8 cellular contexts compared by ENCODE assay signal in the genomic region with DNA sequence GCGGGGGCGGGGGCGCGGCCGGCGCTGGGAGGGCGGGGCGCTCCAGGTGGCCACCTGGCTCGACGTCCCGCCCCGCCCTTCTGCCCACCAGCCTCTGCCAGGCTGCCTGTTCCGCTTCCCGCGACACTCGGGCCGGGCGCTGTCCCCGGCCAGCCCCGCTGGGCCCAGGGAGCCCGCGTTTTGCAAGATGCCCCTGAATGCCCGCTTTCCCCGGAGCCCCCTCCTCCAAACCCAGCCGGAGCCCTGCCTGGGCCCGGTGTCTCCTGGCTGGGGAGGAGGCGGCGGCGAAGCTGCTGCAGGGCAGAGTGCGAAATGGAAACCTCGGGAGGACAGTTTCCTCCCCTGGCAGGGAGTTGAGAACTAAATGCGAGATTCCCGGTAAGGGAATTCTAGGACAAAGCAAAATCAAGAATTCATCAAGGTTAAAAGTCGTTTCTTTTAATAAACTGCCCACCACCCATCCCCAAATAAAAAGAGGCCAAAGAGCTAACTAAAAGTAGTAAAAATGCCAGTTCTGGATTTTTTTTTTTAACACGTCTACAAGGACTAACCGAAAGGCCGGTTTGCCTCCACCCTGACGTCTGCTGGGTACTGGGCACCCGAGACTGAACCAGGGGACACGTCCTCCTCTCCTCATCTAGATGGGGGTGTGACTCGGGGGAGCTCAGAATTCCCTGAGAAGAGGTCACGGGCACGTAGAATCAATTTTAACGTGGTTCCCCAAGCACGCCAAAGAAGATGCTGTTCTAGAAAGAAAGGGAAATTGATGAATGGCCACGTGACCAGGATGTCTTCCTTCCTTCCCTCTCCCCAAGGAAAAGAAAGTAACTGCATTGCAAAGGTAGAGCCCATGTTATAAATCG.
A peak's percentile ranks its signal among the peaks of the same experiment; 100 is the strongest.
DNase-seq lines count a peak whose midpoint lies in the region; ATAC-seq, FAIRE-seq and TF ChIP-seq lines count a peak whose summit lies in the region.

No MANE protein-coding gene starts in this region.

- peak overlapping the region; percentile 69 for H3K9ac ChIP-seq in BLaER1

- H3K4me3 ChIP-seq in BLaER1 (peak overlapping the region; percentile 74), Panc1 (ENCODE audit: low read depth in 2 of 2, low read length in 2 of 2) (peak overlapping the region; percentile 52 to 58), esophagus muscularis mucosa (peak overlapping the region; percentile 69 to 89 (median 74)), pancreas (peak overlapping the region; percentile 31 to 87 (median 64))

- no peak for FAIRE-seq in pancreas (lab: Jason Lieb, UNC)

- H3K4me1 ChIP-seq in BLaER1 (peaks cover 39% of the 10 kb centered on the region), Panc1 (ENCODE audit: control insufficient read depth, insufficient read depth, low read length) (peaks cover 5% of the 10 kb centered on the region; the same call in 1 of the 2 replicates), esophagus muscularis mucosa (peaks cover 7 to 26% (median 25%) of the 10 kb centered on the region in 4 donors), pancreas (peaks cover 0 to 4% (median 0%) of the 10 kb centered on the region in 3 donors)

- in situ Hi-C loops in Panc1 (cut with HindIII; ENCODE audit: low pct_unique_long_range_greater_than_20kb, low sequenced_read_pairs): no loop called here

- no peak for TF ChIP-seq POLR2A in esophagus muscularis mucosa (IDR thresholded peaks at IDR 0.05; ENCODE audit: low read depth)

- TF ChIP-seq CTCF in Panc1 (IDR thresholded peaks at IDR 0.05) (no peak), esophagus muscularis mucosa (IDR thresholded peaks at IDR 0.05) (no peak), pancreas (IDR thresholded peaks at IDR 0.05) (no peak)

- TF ChIP-seq EP300 in esophagus muscularis mucosa (IDR thresholded peaks at IDR 0.05): no peak

- no TSS peak for BruUV-seq in Panc1 (replicated peaks; lab: Mats Ljungman, UMichigan)

- H3K27me3 ChIP-seq in BLaER1: no peaks in the 10 kb centered on the region
- H3K27me3 ChIP-seq in Panc1 (ENCODE audit: control insufficient read depth, insufficient read depth, low read length): peaks cover 39% of the 10 kb centered on the region
- peaks cover 0 to 12% (median 0%) of the 10 kb centered on the region in 4 donors for H3K27me3 ChIP-seq in esophagus muscularis mucosa
- no peaks in the 10 kb centered on the region for H3K27me3 ChIP-seq in pancreas

- H3K27ac ChIP-seq in BLaER1: peak overlapping the region; percentile 68; the same call in 1 of the 2 replicates
- no peak overlapping the region for H3K27ac ChIP-seq in Panc1 (ENCODE audit: low read length)
- H3K27ac ChIP-seq in esophagus muscularis mucosa (replicated peaks in 1 of 4): peak overlapping the region; percentile 60 to 69 (median 66)
- peak overlapping the region; percentile 79 to 94 (median 91) for H3K27ac ChIP-seq in pancreas

- WGBS in esophagus muscularis mucosa: 25% methylated on average over 31 of the region's 47 CpGs
- 1 to 2% methylated on average over 37 to 47 of the region's 47 CpGs for WGBS in pancreas, 2 donors

- H3K9me3 ChIP-seq in BLaER1: no peaks in the 10 kb centered on the region
- H3K9me3 ChIP-seq in Panc1 (ENCODE audit: control insufficient read depth, insufficient read depth, low read depth, low read length): no peaks in the 10 kb centered on the region
- no peaks in the 10 kb centered on the region for H3K9me3 ChIP-seq in esophagus muscularis mucosa
- no peaks in the 10 kb centered on the region for H3K9me3 ChIP-seq in pancreas

- DNase-seq in Panc1 (ENCODE audit: low read depth, low spot score) (no peak), esophagus muscularis mucosa (ENCODE audit: extremely low spot score) (peak; percentile 72), pancreas (peak; percentile 37 to 92 (median 52))
- DNase-seq in stimulated activated CD4-positive, alpha-beta T cell treated with anti-CD3 and anti-CD28 coated beads, Interleukin-15, amount 100 ng/mL, for 24 hours: no peak
- no peak for DNase-seq in activated CD4-positive, alpha-beta T cell treated with anti-CD3 and anti-CD28 coated beads for 1 hour

- peak; percentile 32 for ATAC-seq in GM18519 (IDR thresholded peaks at IDR 0.05; ENCODE audit: low FRiP score, unreplicated experiment)
- peak; percentile 49 for ATAC-seq in HG03064 (IDR thresholded peaks at IDR 0.05; ENCODE audit: low read depth, unreplicated experiment)
- peak; percentile 57; the same call in 1 of the 2 replicates for ATAC-seq in Panc1
- peak; percentile 15 to 75 (median 64) for ATAC-seq in pancreas

- peak overlapping the region; percentile 89 for H3K4me2 ChIP-seq in BLaER1

- intact Hi-C loops in Panc1 (cut with micrococcal nuclease; ENCODE audit: unreplicated experiment) (no loop called here), esophagus muscularis mucosa (cut with DNase I) (no loop called here), pancreas (cut with DNase I) (no loop called here)

- CTCF ChIA-PET in Panc1 (lab: Charles Lee): no interaction called here

- POLR2A ChIA-PET in Panc1 (lab: Charles Lee): no interaction called here

- no peaks in the 10 kb centered on the region for H3K36me3 ChIP-seq in BLaER1
- H3K36me3 ChIP-seq in Panc1 (ENCODE audit: control insufficient read depth, insufficient read depth, low read length): no peaks in the 10 kb centered on the region
- no peaks in the 10 kb centered on the region for H3K36me3 ChIP-seq in esophagus muscularis mucosa
- no peaks in the 10 kb centered on the region for H3K36me3 ChIP-seq in pancreas

- no peaks in the 10 kb centered on the region for H4K20me1 ChIP-seq in BLaER1

Comparison
In these comparisons a context has a peak if more than half of its experiments do, and no peak if none do; other contexts are left out.
1. DNase-seq: peak in esophagus muscularis mucosa (single experiment) and pancreas (6 of 6); none in Panc1 (single experiment), stimulated activated CD4-positive, alpha-beta T cell treated with anti-CD3 and anti-CD28 coated beads, Interleukin-15, amount 100 ng/mL, for 24 hours (single experiment) and activated CD4-positive, alpha-beta T cell treated with anti-CD3 and anti-CD28 coated beads for 1 hour (single experiment).
2. Peak in every context shown above with its lines, with median percentiles within 50 percentile points of each other: H3K4me3 ChIP-seq and ATAC-seq.